Comparison of ENCODE assay signal across 8 cellular contexts in the genomic region with DNA sequence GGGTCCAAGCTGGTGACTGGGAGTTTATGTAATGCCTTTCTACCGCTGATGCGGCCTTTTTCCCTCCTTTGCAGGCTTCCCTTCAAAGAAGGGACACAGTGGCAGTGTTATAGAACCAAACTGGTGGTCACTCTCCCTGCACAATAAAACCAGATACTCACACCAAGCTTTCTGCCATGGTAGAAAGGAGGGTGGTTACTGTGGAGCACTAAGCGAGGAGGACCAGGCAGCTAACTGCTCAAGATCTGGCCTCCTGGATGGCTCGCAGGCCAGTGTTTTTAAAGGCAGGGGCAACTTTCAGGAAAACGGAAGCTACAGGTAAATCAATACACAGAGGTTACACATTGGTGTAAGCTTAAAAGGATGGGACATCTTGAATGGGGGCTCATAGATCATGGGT.
"Had no signal": no experiment of that assay in that cellular context is flagged by ENCODE, and none has a peak within 500 bp of the region (broad histone marks: within the 10 kb centered on the region; RNA-seq: fewer than 3 reads in every experiment).

No MANE protein-coding gene starts in this region.

- H2AFZ ChIP-seq: GM23248 had no signal

- H3K27ac ChIP-seq: GM23248, HL-60 had no signal

- H3K27ac Mint-ChIP-seq: HFFc6 had no signal

- ATAC-seq: HCT116, K562 had no signal

- H3K9ac ChIP-seq: GM23248 had no signal

- H3K4me1 ChIP-seq: HAP-1 had no signal

- H3K4me3 ChIP-seq: GM23248, HAP-1, K562 had no signal

- H3K4me3 Mint-ChIP-seq: HFFc6 had no signal

- H3K9me3 ChIP-seq: HAP-1 had no signal

- DNase-seq: GM23248, H7, HFFc6, KG1 had no signal

- H3K36me3 ChIP-seq: HAP-1 had no signal

- H3K9me3 Mint-ChIP-seq: HFFc6 had no signal
